ENCODE assay signal across 8 cellular contexts in genomic region chr17:59427425-59427921, GRCh38.
A peak's percentile ranks its signal among the peaks of the same experiment; 100 is the strongest.
DNase-seq lines count a peak whose midpoint lies in the region; ATAC-seq and TF ChIP-seq lines count a peak whose summit lies in the region.

No MANE protein-coding gene starts in this region.

- ATAC-seq in psoas muscle (peak; percentile 26 to 48 (median 36)), HG03354 (IDR thresholded peaks at IDR 0.05; ENCODE audit: poor library complexity, severe bottlenecking, unreplicated experiment) (no peak)

- no peaks in the 10 kb centered on the region for H3K27me3 ChIP-seq in psoas muscle (ENCODE audit: insufficient read depth in 3 of 3, low read length in 2 of 3)

- peak overlapping the region; percentile 96 for H3K27ac ChIP-seq in psoas muscle

- DNase-seq in EL = peak; percentile 82
- DNase-seq in activated CD4-positive, alpha-beta T cell treated with anti-CD3 and anti-CD28 coated beads, Interleukin-2, amount 50 U/mL, for 4 hours = peak; percentile 11 to 16
- DNase-seq in fibroblast of pulmonary artery (ENCODE audit: low read depth) = peak; percentile 86
- DNase-seq in psoas muscle = no peak
- DNase-seq in NCI-H1930 (lab: John Stamatoyannopoulos, UW) = no peak
- DNase-seq in SK-N-DZ (ENCODE audit: low spot score) = no peak
- no peak for DNase-seq in COR-L47 (lab: John Stamatoyannopoulos, UW)

- H3K4me1 ChIP-seq in psoas muscle = peaks cover 81% of the 10 kb centered on the region

- H3K4me3 ChIP-seq in fibroblast of pulmonary artery (replicated peaks; ENCODE audit: low read depth, low read length) (no peak overlapping the region), psoas muscle (no peak overlapping the region)

- no peaks in the 10 kb centered on the region for H3K36me3 ChIP-seq in psoas muscle (ENCODE audit: insufficient read depth in 1 of 2, low read depth in 1 of 2)

- TF ChIP-seq CTCF in fibroblast of pulmonary artery (IDR thresholded peaks at IDR 0.05; ENCODE audit: low read length, missing control alignments) (no peak), psoas muscle (IDR thresholded peaks at IDR 0.05) (no peak)

- intact Hi-C loops in psoas muscle (cut with DNase I) = loop anchor here in 1 of 2 donors (5.0 kb wide), 1 partner anchor 55 kb away; no protein-coding TSS in a partner anchor

- no peaks in the 10 kb centered on the region for H3K9me3 ChIP-seq in psoas muscle

- WGBS in psoas muscle, 3 donors = 26 to 38% (median 33%) methylated on average over 5 of the region's 5 CpGs

Comparison
In these comparisons a context has a peak if more than half of its experiments do, and no peak if none do; other contexts are left out.
1. DNase-seq: peak in EL (single experiment), activated CD4-positive, alpha-beta T cell treated with anti-CD3 and anti-CD28 coated beads, Interleukin-2, amount 50 U/mL, for 4 hours (2 of 2) and fibroblast of pulmonary artery (single experiment); none in psoas muscle (0 of 2), NCI-H1930 (0 of 2), SK-N-DZ (single experiment) and COR-L47 (single experiment).